13 cellular contexts compared by ENCODE assay signal in genomic region chr3:121979734-121980449, GRCh38. TPM values are rescaled to one million over a fixed set of nuclear protein-coding genes. Genes with fewer than 3 reads are reported as not detected.
A peak's percentile ranks its signal among the peaks of the same experiment; 100 is the strongest.
DNase-seq lines count a peak whose midpoint lies in the region; ATAC-seq and TF ChIP-seq lines count a peak whose summit lies in the region.
"Had no signal": no experiment of that assay in that cellular context is flagged by ENCODE, and none has a peak within 500 bp of the region (broad histone marks: within the 10 kb centered on the region; RNA-seq: fewer than 3 reads in every experiment).

No MANE protein-coding gene starts in this region.

- H3K27me3 Mint-ChIP-seq in nephron (ENCODE audit: low read depth) (peaks cover 5% of the 10 kb centered on the region), T-helper 17 cell (no peaks in the 10 kb centered on the region)
- peaks cover 14% of the 10 kb centered on the region for H3K27me3 Mint-ChIP-seq in activated naive CD4-positive, alpha-beta T cell treated with anti-CD3 and anti-CD28 coated beads, Interleukin-2, amount 10 ng/mL, durations not matched to agents 7 days and 5 days
- H3K27me3 Mint-ChIP-seq: effector memory CD8-positive, alpha-beta T cell had no signal

- no peaks in the 10 kb centered on the region for H3K27me3 ChIP-seq in OCI-LY3 (ENCODE audit: low read depth, low read length)
- H3K27me3 ChIP-seq: ascending aorta, right atrium auricular region, upper lobe of right lung had no signal

- peaks cover 14% of the 10 kb centered on the region for H3K4me1 ChIP-seq in OCI-LY3 (ENCODE audit: low read length)
- H3K4me1 ChIP-seq: ascending aorta, right atrium auricular region, upper lobe of right lung had no signal

- peak overlapping the region; percentile 22; the same call in 1 of the 2 replicates for H2AFZ ChIP-seq in OCI-LY3 (ENCODE audit: low read depth, low read length)

- no peaks in the 10 kb centered on the region for H4K20me1 ChIP-seq in OCI-LY3 (ENCODE audit: insufficient read depth, low read length)

- peaks cover 11% of the 10 kb centered on the region for H3K36me3 ChIP-seq in OCI-LY3 (replicated peaks; ENCODE audit: low read depth, low read length)
- H3K36me3 ChIP-seq: ascending aorta, right atrium auricular region, upper lobe of right lung had no signal

- H3K4me2 ChIP-seq in OCI-LY3 (ENCODE audit: low read length), result peak overlapping the region; percentile 29

- H3K9ac ChIP-seq in OCI-LY3 (ENCODE audit: low read length), result no peak overlapping the region

- CTCF ChIA-PET in activated naive CD4-positive, alpha-beta T cell treated with anti-CD3 and anti-CD28 coated beads, Interleukin-2, amount 10 ng/mL, durations not matched to agents 7 days and 5 days (lab: Charles Lee), result interaction anchor here (1.0 to 1.3 kb wide), 2 partner anchors 10 to 16 kb away, joined by 3 read pairs; no protein-coding TSS in a partner anchor

- H3K27ac ChIP-seq in OCI-LY3 (ENCODE audit: low read length), result no peak overlapping the region
- H3K27ac ChIP-seq: ascending aorta, right atrium auricular region, upper lobe of right lung had no signal

- no peak overlapping the region for H3K4me3 Mint-ChIP-seq in nephron
- H3K4me3 Mint-ChIP-seq in activated naive CD4-positive, alpha-beta T cell treated with anti-CD3 and anti-CD28 coated beads, Interleukin-2, amount 10 ng/mL, durations not matched to agents 7 days and 5 days, result no peak overlapping the region
- H3K4me3 Mint-ChIP-seq in T-helper 17 cell, result no peak overlapping the region
- H3K4me3 Mint-ChIP-seq: effector memory CD8-positive, alpha-beta T cell had no signal

- no peaks in the 10 kb centered on the region for H3K79me2 ChIP-seq in OCI-LY3 (ENCODE audit: low read length)

- peak; percentile 79 for ATAC-seq in GM18907 (IDR thresholded peaks at IDR 0.05; ENCODE audit: unreplicated experiment)
- peak; percentile 66 for ATAC-seq in HG02678 (IDR thresholded peaks at IDR 0.05; ENCODE audit: unreplicated experiment)
- no peak for ATAC-seq in T-helper 17 cell
- ATAC-seq: effector memory CD8-positive, alpha-beta T cell; upper lobe of right lung had no signal

- TF ChIP-seq CTCF in OCI-LY3 (IDR thresholded peaks at IDR 0.05; ENCODE audit: low read depth, low read length), result no peak
- TF ChIP-seq CTCF in nephron (IDR thresholded peaks at IDR 0.05; ENCODE audit: unreplicated experiment in 3 of 3), result no peak

- peaks cover 31% of the 10 kb centered on the region for H3K9me3 Mint-ChIP-seq in nephron
- H3K9me3 Mint-ChIP-seq in activated naive CD4-positive, alpha-beta T cell treated with anti-CD3 and anti-CD28 coated beads, Interleukin-2, amount 10 ng/mL, durations not matched to agents 7 days and 5 days, result peaks cover 20% of the 10 kb centered on the region

- H3K4me1 Mint-ChIP-seq in nephron (peaks cover 13% of the 10 kb centered on the region), T-helper 17 cell (no peaks in the 10 kb centered on the region)
- peaks cover 8% of the 10 kb centered on the region for H3K4me1 Mint-ChIP-seq in activated naive CD4-positive, alpha-beta T cell treated with anti-CD3 and anti-CD28 coated beads, Interleukin-2, amount 10 ng/mL, durations not matched to agents 7 days and 5 days

- DNase-seq in activated naive CD4-positive, alpha-beta T cell treated with anti-CD3 and anti-CD28 coated beads, Interleukin-2, amount 10 ng/mL, durations not matched to agents 7 days and 5 days, result no peak
- DNase-seq in activated naive CD4-positive, alpha-beta T cell (lab: John Stamatoyannopoulos, UW), result no peak
- no peak for DNase-seq in T-helper 17 cell
- DNase-seq: effector memory CD8-positive, alpha-beta T cell; hippocampal formation; NCI-H187 treated with DMSO at 0.1 percent for 48 hours; upper lobe of right lung had no signal

- H3K9me3 ChIP-seq in OCI-LY3 (ENCODE audit: insufficient read depth, low read length), result peaks cover 21% of the 10 kb centered on the region; the same call in 1 of the 2 replicates
- peaks cover 3% of the 10 kb centered on the region for H3K9me3 ChIP-seq in T-helper 17 cell (ENCODE audit: control insufficient read depth, low read length, poor library complexity, severe bottlenecking)

- H3K27ac Mint-ChIP-seq in nephron (peak overlapping the region; percentile 11 to 80 (median 18)), T-helper 17 cell (no peak overlapping the region)
- no peak overlapping the region for H3K27ac Mint-ChIP-seq in activated naive CD4-positive, alpha-beta T cell treated with anti-CD3 and anti-CD28 coated beads, Interleukin-2, amount 10 ng/mL, durations not matched to agents 7 days and 5 days
- H3K27ac Mint-ChIP-seq: effector memory CD8-positive, alpha-beta T cell had no signal

- H3K4me3 ChIP-seq in OCI-LY3 (ENCODE audit: low read length), result no peak overlapping the region
- H3K4me3 ChIP-seq: ascending aorta, right atrium auricular region, upper lobe of right lung had no signal

- peaks cover 10% of the 10 kb centered on the region for H3K36me3 Mint-ChIP-seq in nephron (ENCODE audit: low read depth)
- H3K36me3 Mint-ChIP-seq in activated naive CD4-positive, alpha-beta T cell treated with anti-CD3 and anti-CD28 coated beads, Interleukin-2, amount 10 ng/mL, durations not matched to agents 7 days and 5 days, result peaks cover 9% of the 10 kb centered on the region
- H3K36me3 Mint-ChIP-seq in T-helper 17 cell (ENCODE audit: low read depth), result peaks cover 2% of the 10 kb centered on the region

RNA-seq across cellular contexts. Expression of gene ILDR1, which starts 42.2 kb away (rescaled TPM):
- total RNA-seq in T-helper 17 cell, result under 1 TPM in 1 of 2 donors, not detected in 1; 0.32 TPM
- total RNA-seq: ascending aorta, right atrium auricular region had no signal

Comparison
In these comparisons a context has a peak if more than half of its experiments do, and no peak if none do; other contexts are left out.
1. H3K27ac Mint-ChIP-seq: peak in nephron (3 of 3); none in activated naive CD4-positive, alpha-beta T cell treated with anti-CD3 and anti-CD28 coated beads, Interleukin-2, amount 10 ng/mL, durations not matched to agents 7 days and 5 days (single experiment) and T-helper 17 cell (single experiment).